In the genomic region with DNA sequence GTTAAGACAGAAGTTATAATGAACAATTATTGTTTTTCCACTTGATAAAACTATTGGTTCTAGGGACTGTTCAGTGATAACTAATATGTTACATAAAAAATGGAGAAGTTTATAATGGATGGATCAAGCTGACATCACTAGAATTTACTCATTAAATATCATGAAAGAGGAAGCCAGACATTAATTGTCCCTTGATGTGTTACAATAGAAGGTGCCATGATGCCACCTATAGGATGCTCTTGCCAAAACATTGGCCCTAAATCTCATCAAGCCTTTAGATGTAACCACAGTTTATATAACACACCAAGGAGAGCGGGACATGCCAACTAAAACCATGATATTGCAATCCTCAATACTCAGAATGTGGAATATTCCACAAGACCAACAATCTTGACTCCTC, we compare ENCODE assay signal across 8 cellular contexts.
DNase-seq lines count a peak whose midpoint lies in the region; ATAC-seq and TF ChIP-seq lines count a peak whose summit lies in the region.

No MANE protein-coding gene starts in this region.

- H3K36me3 ChIP-seq in adipocyte (ENCODE audit: control insufficient read depth, insufficient read depth, low read length, severe bottlenecking) (no peaks in the 10 kb centered on the region), gastroesophageal sphincter (no peaks in the 10 kb centered on the region), upper lobe of left lung (no peaks in the 10 kb centered on the region)

- 88 to 89% methylated on average over 1 of the region's 1 CpG for WGBS in gastroesophageal sphincter (ENCODE audit: low coverage in 1 of 2), 2 donors
- WGBS in upper lobe of left lung, 2 donors: 83 to 92% methylated on average over 1 of the region's 1 CpG

- TF ChIP-seq EP300 in gastroesophageal sphincter (IDR thresholded peaks at IDR 0.05) (no peak), upper lobe of left lung (IDR thresholded peaks at IDR 0.05) (no peak)

- H3K9me3 Mint-ChIP-seq in nephron progenitor cell: no peaks in the 10 kb centered on the region

- H3K36me3 Mint-ChIP-seq in nephron progenitor cell (ENCODE audit: low read depth): no peaks in the 10 kb centered on the region

- H3K27ac ChIP-seq in gastroesophageal sphincter (no peak overlapping the region), upper lobe of left lung (no peak overlapping the region)

- no peak for ATAC-seq in HG02938 (IDR thresholded peaks at IDR 0.05; ENCODE audit: unreplicated experiment)
- no peak for ATAC-seq in gastroesophageal sphincter
- no peak for ATAC-seq in upper lobe of left lung (ENCODE audit: low FRiP score in 2 of 2)

- no peak overlapping the region for H3K27ac Mint-ChIP-seq in nephron progenitor cell

- H3K4me1 ChIP-seq in adipocyte (ENCODE audit: control insufficient read depth, insufficient read depth, low read length): no peaks in the 10 kb centered on the region
- H3K4me1 ChIP-seq in gastroesophageal sphincter: no peaks in the 10 kb centered on the region
- no peaks in the 10 kb centered on the region for H3K4me1 ChIP-seq in upper lobe of left lung

- no peak overlapping the region for H3K4me3 ChIP-seq in GM12864 (ENCODE audit: low read depth, low read length)
- no peak overlapping the region for H3K4me3 ChIP-seq in adipocyte (ENCODE audit: low read length)
- no peak overlapping the region for H3K4me3 ChIP-seq in gastroesophageal sphincter
- H3K4me3 ChIP-seq in upper lobe of left lung: no peak overlapping the region

- H3K4me3 Mint-ChIP-seq in nephron progenitor cell: no peak overlapping the region

- H3K9ac ChIP-seq in adipocyte (ENCODE audit: low read length): no peak overlapping the region

- no peak for TF ChIP-seq POLR2A in gastroesophageal sphincter (IDR thresholded peaks at IDR 0.05)
- no peak for TF ChIP-seq POLR2A in upper lobe of left lung (IDR thresholded peaks at IDR 0.05)

- H3K27me3 ChIP-seq in adipocyte (replicated peaks; ENCODE audit: control insufficient read depth, insufficient read depth, low read length) (no peaks in the 10 kb centered on the region), gastroesophageal sphincter (no peaks in the 10 kb centered on the region), upper lobe of left lung (no peaks in the 10 kb centered on the region)

- H3K27me3 Mint-ChIP-seq in nephron progenitor cell (ENCODE audit: low read depth, poor library complexity): no peaks in the 10 kb centered on the region

- H3K4me1 Mint-ChIP-seq in nephron progenitor cell: peaks cover 9% of the 10 kb centered on the region

- H3K9me3 ChIP-seq in adipocyte (ENCODE audit: control insufficient read depth, low read length) (no peaks in the 10 kb centered on the region), gastroesophageal sphincter (no peaks in the 10 kb centered on the region), upper lobe of left lung (no peaks in the 10 kb centered on the region)

- DNase-seq in GM12864 (ENCODE audit: low read depth) (no peak), NCI-H146 (lab: John Stamatoyannopoulos, UW) (peak; percentile 63), adipocyte (ENCODE audit: low read depth) (peak; percentile 62), nephron progenitor cell (no peak), GM19238 (ENCODE audit: insufficient read length, low spot score) (no peak), upper lobe of left lung (no peak)

- TF ChIP-seq CTCF in GM12864 (IDR thresholded peaks at IDR 0.05; ENCODE audit: low read depth, low read length, missing control alignments) (peak; percentile 33), nephron progenitor cell (IDR thresholded peaks at IDR 0.05) (peak; percentile 14), gastroesophageal sphincter (IDR thresholded peaks at IDR 0.05) (no peak), upper lobe of left lung (IDR thresholded peaks at IDR 0.05) (no peak)

Comparison
In these comparisons a context has a peak if more than half of its experiments do, and no peak if none do; other contexts are left out.
1. DNase-seq: peak in NCI-H146 (single experiment) and adipocyte (single experiment); none in GM12864 (single experiment), nephron progenitor cell (single experiment), GM19238 (single experiment) and upper lobe of left lung (0 of 2).
2. CTCF ChIP-seq: peak in GM12864 (single experiment) and nephron progenitor cell (single experiment); none in gastroesophageal sphincter (0 of 4) and upper lobe of left lung (0 of 6).